13 cellular contexts compared by ENCODE assay signal in the genomic region with DNA sequence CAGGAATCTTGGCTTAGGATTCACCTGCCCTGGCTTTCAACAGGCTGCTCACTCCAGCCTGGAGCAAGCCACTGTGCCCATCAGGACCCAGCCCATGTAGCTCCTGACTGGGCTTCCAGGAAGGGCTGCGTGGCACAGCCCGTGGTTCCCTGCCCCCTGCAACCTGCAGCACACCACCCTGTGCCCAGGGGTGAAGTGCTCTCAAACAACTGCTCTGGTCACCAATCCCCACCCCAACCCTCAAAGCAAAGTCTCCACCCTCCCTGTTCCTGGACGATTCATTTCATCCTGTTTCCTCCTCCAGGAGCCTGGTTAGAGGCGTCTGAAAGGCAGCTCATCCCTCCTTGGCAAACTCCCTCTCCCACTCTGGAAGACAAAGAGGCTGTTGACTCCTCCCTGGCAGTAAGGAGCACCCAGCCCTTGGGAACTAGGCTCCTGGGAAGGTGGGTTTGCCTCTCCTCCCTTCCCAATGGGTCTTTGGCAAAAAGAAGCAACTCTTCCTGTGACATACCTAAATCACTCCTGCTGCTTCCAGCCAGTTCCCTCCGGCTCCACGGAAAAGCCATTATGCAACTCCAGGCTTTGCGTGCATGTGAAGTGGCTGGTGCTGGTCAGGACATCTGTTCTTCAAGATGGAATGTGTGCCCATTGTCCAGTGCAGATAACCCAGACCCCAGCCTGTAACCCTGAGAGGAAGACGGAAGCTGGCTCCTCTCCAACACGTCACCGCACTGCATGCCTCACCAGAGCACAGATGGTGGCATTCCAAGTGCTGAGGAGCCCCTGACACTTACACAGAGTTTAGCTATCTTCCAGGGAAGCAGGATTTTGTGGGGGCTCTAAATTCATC. TPM values are rescaled to one million over a fixed set of nuclear protein-coding genes. Genes with fewer than 3 reads are reported as not detected.
DNase-seq lines count a peak whose midpoint lies in the region; ATAC-seq and TF ChIP-seq lines count a peak whose summit lies in the region.
"Had no signal": no experiment of that assay in that cellular context is flagged by ENCODE, and none has a peak within 500 bp of the region (broad histone marks: within the 10 kb centered on the region; RNA-seq: fewer than 3 reads in every experiment).

No MANE protein-coding gene starts in this region.

- no peak overlapping the region for H3K4me3 ChIP-seq in RWPE2 (ENCODE audit: severe bottlenecking)
- peak overlapping the region; percentile 26 for H3K4me3 ChIP-seq in fibroblast of pulmonary artery (replicated peaks; ENCODE audit: low read depth, low read length)
- H3K4me3 ChIP-seq in neuronal stem cell (ENCODE audit: low read length in 2 of 2): no peak overlapping the region

- no peak overlapping the region for H3K14ac ChIP-seq in neuronal stem cell (ENCODE audit: low read length)

- H3K79me1 ChIP-seq in neuronal stem cell (ENCODE audit: low read depth, low read length): no peaks in the 10 kb centered on the region

- H3K4me2 ChIP-seq in neuronal stem cell (ENCODE audit: insufficient read depth, low read length, poor library complexity, severe bottlenecking): no peak overlapping the region

- DNase-seq in H4 (ENCODE audit: low spot score) (peak; percentile 84), RWPE2 (ENCODE audit: low spot score) (no peak), fibroblast of pulmonary artery (ENCODE audit: low read depth) (peak; percentile 100), neuronal stem cell (ENCODE audit: low spot score) (no peak), cerebellum (ENCODE audit: low spot score) (no peak), SK-N-DZ (ENCODE audit: low spot score) (no peak)
- no peak for DNase-seq in activated naive CD4-positive, alpha-beta T cell treated with Interleukin-2 at 50 U/mL for 16 hours
- DNase-seq: DND-41, NCI-H1105, nucleus accumbens had no signal

- no peak overlapping the region for H2BK5ac ChIP-seq in neuronal stem cell (ENCODE audit: low read length)

- no peak overlapping the region for H4K8ac ChIP-seq in neuronal stem cell (ENCODE audit: low read depth, low read length)

- no peak overlapping the region for H3K4ac ChIP-seq in neuronal stem cell (ENCODE audit: low read length)

- H2AFZ ChIP-seq in neuronal stem cell (ENCODE audit: low read length): peak overlapping the region; percentile 50

- H3K9ac ChIP-seq in neuronal stem cell (ENCODE audit: low read depth, low read length, poor library complexity): no peak overlapping the region

- no peaks in the 10 kb centered on the region for H3K36me3 ChIP-seq in RWPE2 (ENCODE audit: low read depth)
- no peaks in the 10 kb centered on the region for H3K36me3 ChIP-seq in neuronal stem cell (replicated peaks in 1 of 2; ENCODE audit: control insufficient read depth in 2 of 2, insufficient read depth in 2 of 2, low read length in 2 of 2)

- H2BK120ac ChIP-seq in neuronal stem cell (ENCODE audit: low read depth, low read length): no peak overlapping the region

- ATAC-seq in RWPE2 (ENCODE audit: low read depth): peak; percentile 11; the same call in 1 of the 3 replicates
- ATAC-seq: activated T-helper 17 cell treated with anti-CD3 and anti-CD28 coated beads, Interleukin-2, amount 50 U/mL, for 72 hours; HCT116 had no signal

- H3K23ac ChIP-seq in neuronal stem cell (ENCODE audit: low read depth, low read length, poor library complexity): no peak overlapping the region

- TF ChIP-seq CTCF in RWPE2 (IDR thresholded peaks at IDR 0.05; ENCODE audit: poor library complexity, severe bottlenecking): no peak
- TF ChIP-seq CTCF in fibroblast of pulmonary artery (IDR thresholded peaks at IDR 0.05; ENCODE audit: low read length, missing control alignments): no peak

- H3K9me3 ChIP-seq in RWPE2 (ENCODE audit: severe bottlenecking) (no peaks in the 10 kb centered on the region), neuronal stem cell (replicated peaks in 1 of 2; ENCODE audit: control insufficient read depth in 2 of 2, insufficient read depth in 1 of 2, low read depth in 1 of 2, low read length in 2 of 2) (no peaks in the 10 kb centered on the region)

- no peak overlapping the region for H4K91ac ChIP-seq in neuronal stem cell (ENCODE audit: low read depth, low read length, poor library complexity)

- no peak overlapping the region for H2BK12ac ChIP-seq in neuronal stem cell (ENCODE audit: low read length)

- no CpG with 5 or more reads among the region's 10 CpGs for WGBS in neuronal stem cell (ENCODE audit: extremely low coverage in 2 of 2, insufficient read length in 2 of 2, insufficient replicate concordance in 1 of 2), 2 donors

- peak overlapping the region; percentile 15 for H3K18ac ChIP-seq in neuronal stem cell (ENCODE audit: low read length)

- H3K27me3 ChIP-seq in RWPE2 (ENCODE audit: insufficient read depth, poor library complexity, severe bottlenecking) (no peaks in the 10 kb centered on the region), neuronal stem cell (ENCODE audit: control insufficient read depth in 3 of 3, insufficient read depth in 3 of 3, low read depth in 1 of 3, low read length in 3 of 3) (peaks cover 0 to 12% (median 0%) of the 10 kb centered on the region in 3 experiments)

- H2AK5ac ChIP-seq in neuronal stem cell (ENCODE audit: low read depth, low read length): no peak overlapping the region

- H3K4me1 ChIP-seq in RWPE2 (ENCODE audit: insufficient read depth, poor library complexity, severe bottlenecking) (peaks cover 2% of the 10 kb centered on the region), neuronal stem cell (ENCODE audit: control insufficient read depth in 2 of 2, insufficient read depth in 1 of 2, low read depth in 1 of 2, low read length in 2 of 2) (no peaks in the 10 kb centered on the region)

- H2BK15ac ChIP-seq in neuronal stem cell (ENCODE audit: low read length): no peak overlapping the region

- no peak overlapping the region for H3K27ac ChIP-seq in RWPE2 (ENCODE audit: poor library complexity, severe bottlenecking)
- no peak overlapping the region for H3K27ac ChIP-seq in neuronal stem cell (replicated peaks; ENCODE audit: low read length)

RNA-seq across cellular contexts. Expression of gene VIPR1, which starts 29.1 kb away (rescaled TPM):
- total RNA-seq in H4 (2014; rRNA removed; shearing (Covaris generic)): not detected in 2 replicates
- polyA plus RNA-seq in neuronal stem cell (2013, experiment 1 of 2): 1.1 TPM
- polyA plus RNA-seq in neuronal stem cell (2013, experiment 2 of 2): 1.00 TPM
- total RNA-seq in cerebellum: 2.0 TPM
- 0.15 TPM in 1 of 2 replicates, not detected in the other for polyA plus RNA-seq in SK-N-DZ (2014; cell fraction: cytosol; rRNA removed)
- polyA plus RNA-seq in SK-N-DZ (2014; cell fraction: nucleus; rRNA removed): 0.19 and 1.4 TPM in 2 replicates
- total RNA-seq: OCI-LY7 had no signal

Comparison
In these comparisons a context has a peak if more than half of its experiments do, and no peak if none do; other contexts are left out.
1. DNase-seq: peak in H4 (single experiment) and fibroblast of pulmonary artery (single experiment); none in RWPE2 (single experiment), neuronal stem cell (single experiment), cerebellum (single experiment), activated naive CD4-positive, alpha-beta T cell treated with Interleukin-2 at 50 U/mL for 16 hours (single experiment) and SK-N-DZ (single experiment).